ENCODE assay signal across 24 cellular contexts in the genomic region with DNA sequence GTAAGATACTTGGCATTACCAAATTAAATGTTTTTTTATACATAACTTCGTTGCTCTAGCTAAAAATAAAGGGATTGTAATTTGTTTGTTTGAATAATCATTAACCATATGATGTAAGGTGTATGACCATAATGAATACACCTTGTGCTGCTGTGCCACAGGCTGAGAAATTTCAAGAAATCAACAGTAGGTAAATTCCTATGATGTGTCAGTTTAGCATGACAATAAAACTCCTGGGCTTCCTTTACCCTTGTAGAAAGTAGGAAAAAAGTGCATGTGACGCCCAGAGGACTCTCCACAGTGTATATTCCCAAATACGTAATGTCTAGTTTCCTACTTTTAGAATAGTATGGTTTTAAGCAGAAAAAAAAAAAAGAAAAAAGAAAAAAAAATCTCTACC.
"Had no signal": no experiment of that assay in that cellular context is flagged by ENCODE, and none has a peak within 500 bp of the region (broad histone marks: within the 10 kb centered on the region; RNA-seq: fewer than 3 reads in every experiment).

No MANE protein-coding gene starts in this region.

- H3K4me3 ChIP-seq: MG63 had no signal

- H3K36me3 ChIP-seq: MG63 had no signal

- DNase-seq: IMR-90, Karpas-422, KG1, MG63, NCI-H1092, NCI-H1105 treated with DMSO at 0.1 percent for 48 hours, NCI-H1417 treated with DMSO at 0.1 percent for 48 hours, NCI-H146, NCI-H1694 treated with DMSO at 0.1 percent for 48 hours, NCI-H1930, NCI-H2081, NCI-H2107, NCI-H226, NCI-H446, NCI-H510A, NCI-H524 treated with DMSO at 0.1 percent for 48 hours, NCI-H69, NCI-H774, SHP77, SK-N-SH, SW 1271 had no signal

- H3K27ac ChIP-seq: RWPE1 had no signal

- H3K27me3 ChIP-seq: MG63 had no signal

- H3K4me2 ChIP-seq: SK-N-SH had no signal

- ATAC-seq: HepG2, Panc1 had no signal
